8 cellular contexts compared by ENCODE assay signal in genomic region chr16:23835390-23836077, GRCh38. TPM values are rescaled to one million over a fixed set of nuclear protein-coding genes. Genes with fewer than 3 reads are reported as not detected.
DNase-seq lines count a peak whose midpoint lies in the region; ATAC-seq, FAIRE-seq and TF ChIP-seq lines count a peak whose summit lies in the region.

Gene PRKCB, plus strand, starts transcription at chr16:23835983.

- TF ChIP-seq RAD21 in H1 (IDR thresholded peaks at IDR 0.05 in 1 of 2, conservative IDR thresholded peaks at IDR 0.05 in 1 of 2; ENCODE audit: low read depth in 2 of 2, low read length in 2 of 2) = no peak

- no peak within 1 kb of the TSS for H2BK20ac ChIP-seq in H1 (ENCODE audit: low read length)

- H3K56ac ChIP-seq in H1 (replicated peaks; ENCODE audit: insufficient read length, low read depth, low read length) = no peak within 1 kb of the TSS

- H3K4ac ChIP-seq in H1 (replicated peaks; ENCODE audit: insufficient read length, low read depth, low read length) = no peak within 1 kb of the TSS

- no peaks in the 10 kb centered on the region for H3K9me3 ChIP-seq in H1 (ENCODE audit: insufficient read depth in 2 of 2, low read depth in 1 of 2, low read length in 1 of 2)

- CTCF ChIA-PET in H1 (lab: Charles Lee; ENCODE audit: partially characterized antibody) = interaction anchor here (0.6 to 1.0 kb wide), 2 partner anchors 35 to 1419 kb away, joined by 3 to 5 read pairs; no protein-coding TSS in a partner anchor

- no peak within 1 kb of the TSS for H4K5ac ChIP-seq in H1 (ENCODE audit: insufficient read length, low read depth, low read length)

- H4K20me1 ChIP-seq in H1 (replicated peaks in 1 of 2; ENCODE audit: control insufficient read depth in 1 of 2, insufficient read depth in 2 of 2, low read length in 2 of 2) = no peaks in the 10 kb centered on the region

- no peak within 1 kb of the TSS for H2AK5ac ChIP-seq in H1 (ENCODE audit: low read depth, low read length)

- H2BK12ac ChIP-seq in H1 (ENCODE audit: low read depth, low read length) = no peak within 1 kb of the TSS

- no peak for TF ChIP-seq EP300 in H1 (IDR thresholded peaks at IDR 0.05; ENCODE audit: borderline replicate concordance in 1 of 2, low read depth in 2 of 2, low read length in 2 of 2)

- H3K9ac ChIP-seq in H1 (replicated peaks in 1 of 4; ENCODE audit: extremely low read depth in 1 of 4, low read depth in 3 of 4, low read length in 3 of 4) = no peak within 1 kb of the TSS

- peak; percentile 58 for ATAC-seq in HG02571 (IDR thresholded peaks at IDR 0.05; ENCODE audit: unreplicated experiment)

- peak; percentile 97 for DNase-seq in GM13976 (ENCODE audit: low spot score)
- DNase-seq in NCI-H2227 treated with DMSO at 0.1 percent for 48 hours (lab: John Stamatoyannopoulos, UW) = peak; percentile 82
- DNase-seq in activated CD8-positive, alpha-beta memory T cell treated with anti-CD3 and anti-CD28 coated beads for 1 hour (ENCODE audit: extremely low read depth in 1 of 2, low read depth in 1 of 2) = peak; percentile 56 to 85
- DNase-seq in H1 (ENCODE audit: low read depth in 1 of 2, low spot score in 2 of 2) = peak; percentile 51 to 97
- peak; percentile 49 to 78 for DNase-seq in mesothelial cell of epicardium (ENCODE audit: low spot score in 2 of 2, unreplicated experiment in 2 of 2)
- DNase-seq in stimulated activated CD8-positive, alpha-beta memory T cell treated with anti-CD3 and anti-CD28 coated beads, Interleukin-15, amount 100 ng/mL, for 48 hours (ENCODE audit: low read depth in 2 of 2) = peak; percentile 86
- no peak for DNase-seq in H54 (ENCODE audit: insufficient read length, low spot score)

- H2BK5ac ChIP-seq in H1 (ENCODE audit: low read depth, low read length) = no peak within 1 kb of the TSS

- H3K4me3 Mint-ChIP-seq in mesothelial cell of epicardium = peak within 1 kb of the TSS; percentile 68

- peaks cover 10% of the 10 kb centered on the region for H3K4me1 Mint-ChIP-seq in mesothelial cell of epicardium

- TF ChIP-seq CTCF in GM13976 (IDR thresholded peaks at IDR 0.05; ENCODE audit: borderline replicate concordance, control extremely low read depth, extremely low read depth, insufficient read depth, missing control alignments) (no peak), H1 (IDR thresholded peaks at IDR 0.05; ENCODE audit: control extremely low read depth in 1 of 3, insufficient read depth in 1 of 3, low read depth in 1 of 3, low read length in 3 of 3) (no peak), mesothelial cell of epicardium (IDR thresholded peaks at IDR 0.05; ENCODE audit: unreplicated experiment) (no peak)

- no peak within 1 kb of the TSS for H3K27ac ChIP-seq in H1 (ENCODE audit: low read depth, low read length)

- H3K4me3 ChIP-seq in H1 (ENCODE audit: extremely low read depth in 1 of 4, insufficient read depth in 2 of 4, low read depth in 3 of 4, low read length in 4 of 4) = peak within 1 kb of the TSS; percentile 33 to 82 (median 63)

- WGBS in H1 (ENCODE audit: extremely low coverage in 1 of 2, insufficient coverage in 1 of 2, insufficient read length in 1 of 2, insufficient replicate concordance in 2 of 2, low coverage in 1 of 2, low lambda C conversion rate in 2 of 2, missing lambda C conversion rate in 1 of 2), 2 experiments = 2% methylated on average over 36 of the region's 63 CpGs; no CpG with 5 or more reads in 1 of the 2 experiments

- no peaks in the 10 kb centered on the region for H3K36me3 Mint-ChIP-seq in mesothelial cell of epicardium

- H2BK120ac ChIP-seq in H1 (replicated peaks; ENCODE audit: low read depth, low read length) = no peak within 1 kb of the TSS

- no peak within 1 kb of the TSS for H3K18ac ChIP-seq in H1 (ENCODE audit: extremely low read depth, low read length)

- POLR2A ChIA-PET in H1 (lab: Charles Lee; ENCODE audit: partially characterized antibody) = interaction anchor here (0.7 to 0.9 kb wide), 2 partner anchors 20 to 24 kb away, joined by 3 read pairs; no protein-coding TSS in a partner anchor

- H2BK15ac ChIP-seq in H1 (ENCODE audit: low read length) = no peak within 1 kb of the TSS

- no peak within 1 kb of the TSS for H3K27ac Mint-ChIP-seq in mesothelial cell of epicardium

- FAIRE-seq in H1 (lab: Jason Lieb, UNC) = peak; percentile 19
- FAIRE-seq in H54 (lab: Jason Lieb, UNC) = no peak

- H3K79me1 ChIP-seq in H1 (ENCODE audit: low read depth, low read length) = no peaks in the 10 kb centered on the region

- peaks cover 2 to 33% (median 27%) of the 10 kb centered on the region in 4 experiments for H3K27me3 ChIP-seq in H1 (replicated peaks in 1 of 4; ENCODE audit: control insufficient read depth in 3 of 4, extremely low read depth in 1 of 4, insufficient read depth in 3 of 4, low read length in 3 of 4)

- no peak within 1 kb of the TSS for H4K91ac ChIP-seq in H1 (replicated peaks; ENCODE audit: insufficient read length, low read length)

- H3K14ac ChIP-seq in H1 (ENCODE audit: insufficient read length) = no peak within 1 kb of the TSS

- peaks cover 3 to 15% (median 6%) of the 10 kb centered on the region in 4 experiments; a peak in 6 of 7 replicates for H3K4me1 ChIP-seq in H1 (replicated peaks in 1 of 4; ENCODE audit: control insufficient read depth in 3 of 4, insufficient read depth in 4 of 4, low read length in 3 of 4)

- H3K27me3 Mint-ChIP-seq in mesothelial cell of epicardium (ENCODE audit: low read depth) = peaks cover 90% of the 10 kb centered on the region

- H3K23me2 ChIP-seq in H1 (ENCODE audit: low read depth, low read length) = peaks cover 9% of the 10 kb centered on the region; the same call in 1 of the 2 replicates

- no peak within 1 kb of the TSS for H4K8ac ChIP-seq in H1 (ENCODE audit: extremely low read depth, insufficient read depth, low read length)

- H3K36me3 ChIP-seq in H1 (ENCODE audit: control insufficient read depth in 2 of 4, insufficient read depth in 4 of 4, low read length in 3 of 4) = no peaks in the 10 kb centered on the region

- H3K9me3 Mint-ChIP-seq in mesothelial cell of epicardium = peaks cover 8% of the 10 kb centered on the region

- TF ChIP-seq POLR2A in H1 (IDR thresholded peaks at IDR 0.05; ENCODE audit: control extremely low read depth in 1 of 2, low read depth in 2 of 2, low read length in 2 of 2) (peak in 1 of 2 experiments; percentile 39; a peak in 1 of 3 replicates), H54 (IDR thresholded peaks at IDR 0.05; ENCODE audit: low read depth, low read length) (no peak)

- H2AFZ ChIP-seq in H1 (ENCODE audit: low read length) = peak within 1 kb of the TSS; percentile 55

- H3K4me2 ChIP-seq in H1 (ENCODE audit: insufficient read depth in 1 of 2, low read depth in 2 of 2, low read length in 2 of 2) = peak within 1 kb of the TSS; percentile 60 to 87

- no peak within 1 kb of the TSS for H3K23ac ChIP-seq in H1 (ENCODE audit: insufficient read length)

- H3K79me2 ChIP-seq in H1 (ENCODE audit: control insufficient read depth in 1 of 2, insufficient read depth in 2 of 2, low read length in 2 of 2) = no peaks in the 10 kb centered on the region

- in situ Hi-C loops in GM13976 (cut with MboI; ENCODE audit: low sequenced_read_pairs, unreplicated experiment) = no loop called here

TF ChIP-seq in H1, 55 proteins besides CTCF, POLR2A, EP300 and RAD21:
- TF ChIP-seq SRF (IDR thresholded peaks at IDR 0.05; ENCODE audit: low read depth, low read length) (no peak), PHF8 (conservative IDR thresholded peaks at IDR 0.05; ENCODE audit: low read depth, low read length) (peak; percentile 38; the same call in 1 of the 2 replicates), MAX (IDR thresholded peaks at IDR 0.05) (peak; percentile 28; the same call in 1 of the 2 replicates), SIN3A (conservative IDR thresholded peaks at IDR 0.05 in 1 of 2, IDR thresholded peaks at IDR 0.05 in 1 of 2; ENCODE audit: low read depth in 1 of 2, low read length in 2 of 2) (peak; percentile 73 to 92; a peak in 2 of 4 replicates), TAF1 (IDR thresholded peaks at IDR 0.05; ENCODE audit: low read depth, low read length) (peak; percentile 31; the same call in 1 of the 2 replicates), EGR1 (IDR thresholded peaks at IDR 0.05; ENCODE audit: borderline replicate concordance, low read depth, low read length) (peak; percentile 95), USF2 (IDR thresholded peaks at IDR 0.05; ENCODE audit: low read length) (no peak)

RNA-seq across cellular contexts. Expression of gene PRKCB, which starts in this region (rescaled TPM):
- 12.1 and 13.0 TPM in 2 replicates for total RNA-seq in H1 (2021; fragmentation: NEBNext Ultra II Directional; extraction: Animal tissue kit (Norgen Biotek cat#: 25700))
- 7.1 and 16.7 TPM in 2 replicates for polyA plus RNA-seq in H1 (2011; rRNA removed)
- 7.8 TPM for polyA plus RNA-seq in H1 (2011; cell fraction: cytosol; rRNA removed)
- polyA plus RNA-seq in H1 (2011; cell fraction: nucleus; rRNA removed) = 32.4 TPM
- polyA plus RNA-seq in H1 (2012, experiment 1 of 2) = 8.6 to 10.7 TPM (median 9.8 TPM) in 4 replicates
- polyA plus RNA-seq in H1 (2012, experiment 2 of 2) = 1.7 TPM
- 6.0 TPM for polyA plus RNA-seq in H1 (2013, experiment 1 of 2)
- polyA plus RNA-seq in H1 (2013, experiment 2 of 2) = 5.0 TPM
- 47.1 and 51.5 TPM in 2 replicates for polyA minus RNA-seq in H1 (2011; rRNA and poly(A)+ RNA removed)
- polyA minus RNA-seq in H1 (2011; cell fraction: cytosol; rRNA and poly(A)+ RNA removed) = 10.6 TPM
- 22.7 TPM for polyA minus RNA-seq in H1 (2011; cell fraction: nucleus; rRNA and poly(A)+ RNA removed)
- total RNA-seq in mesothelial cell of epicardium = 0.27 to 0.38 TPM (median 0.27 TPM) in 3 replicates

Comparison
In these comparisons a context has a peak if more than half of its experiments do, and no peak if none do; other contexts are left out.
1. Peak in DNase-seq in mesothelial cell of epicardium; RNA of the gene not detected or under 1 TPM.